In the genomic region with DNA sequence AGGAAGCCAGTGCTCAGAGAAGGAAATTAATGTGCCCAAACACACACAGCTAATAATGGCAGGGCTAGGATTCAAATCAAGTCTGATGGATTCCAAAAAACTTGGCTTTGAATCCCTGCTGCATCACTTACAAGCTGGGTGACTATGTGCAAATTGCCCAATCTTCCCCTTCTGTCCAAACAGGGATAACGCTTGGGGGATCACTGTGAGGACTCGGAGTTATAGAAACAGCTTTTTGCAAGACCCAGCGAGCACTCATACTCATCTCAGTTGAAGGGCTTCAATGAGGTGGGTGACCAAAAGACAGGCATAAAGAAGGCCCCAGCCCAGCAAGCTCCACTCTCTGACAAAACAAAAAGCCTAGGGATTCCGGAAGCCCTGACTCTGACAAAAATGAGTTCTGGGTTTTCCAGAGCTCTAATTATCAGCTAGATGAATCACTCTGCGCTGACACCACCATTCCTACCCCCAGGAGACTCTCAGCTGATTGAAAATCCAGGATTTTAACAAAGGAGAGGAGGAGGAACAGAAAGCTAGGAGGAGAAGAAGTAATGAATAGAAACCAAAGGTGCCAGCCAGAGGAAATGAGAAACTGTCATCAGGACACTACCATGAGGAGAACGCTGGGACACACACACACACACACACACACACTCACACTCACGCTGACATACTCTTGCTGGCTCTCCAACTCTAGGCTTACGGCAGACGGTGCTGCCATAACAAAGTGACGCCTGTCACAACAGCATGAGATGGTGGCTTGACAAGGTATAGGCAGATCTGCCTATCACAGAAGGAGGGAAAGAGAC, we compare ENCODE assay signal across 8 cellular contexts. TPM values are rescaled to one million over a fixed set of nuclear protein-coding genes. Genes with fewer than 3 reads are reported as not detected.
A peak's percentile ranks its signal among the peaks of the same experiment; 100 is the strongest.
DNase-seq lines count a peak whose midpoint lies in the region; ATAC-seq and TF ChIP-seq lines count a peak whose summit lies in the region.

No MANE protein-coding gene starts in this region.

- H3K9me3 ChIP-seq in iPS-18a (ENCODE audit: control insufficient read depth, low read depth, low read length), result no peaks in the 10 kb centered on the region
- H3K9me3 ChIP-seq in stomach, result no peaks in the 10 kb centered on the region

- 56 to 82% (median 70%) methylated on average over 10 of the region's 10 CpGs for WGBS in stomach, 5 donors

- no peak for DNase-seq in LNCaP clone FGC (ENCODE audit: low read depth)
- DNase-seq in amniotic epithelial cell (ENCODE audit: low read depth), result peak; percentile 87
- no peak for DNase-seq in stomach
- DNase-seq in middle frontal gyrus (ENCODE audit: extremely low spot score, low spot score), result no peak

- H3K27ac ChIP-seq in C4-2B (peak overlapping the region; percentile 92), iPS-18a (ENCODE audit: low read length) (peak overlapping the region; percentile 92), stomach (peak overlapping the region; percentile 87 to 99 (median 98))

- TF ChIP-seq EP300 in stomach (IDR thresholded peaks at IDR 0.05), result no peak

- TF ChIP-seq CTCF in C4-2B (conservative IDR thresholded peaks at IDR 0.05), result no peak
- TF ChIP-seq CTCF in LNCaP clone FGC (IDR thresholded peaks at IDR 0.05; ENCODE audit: control insufficient read depth, extremely low read depth, insufficient read depth), result no peak
- no peak for TF ChIP-seq CTCF in stomach (IDR thresholded peaks at IDR 0.05)

- H3K9ac ChIP-seq in iPS-18a (ENCODE audit: low read length), result peak overlapping the region; percentile 92

- H3K36me3 ChIP-seq in iPS-18a (ENCODE audit: control insufficient read depth, low read depth, low read length) (peaks cover 13% of the 10 kb centered on the region), stomach (peaks cover 12 to 30% (median 27%) of the 10 kb centered on the region in 4 donors)

- H3K4me1 ChIP-seq in iPS-18a (ENCODE audit: control insufficient read depth, low read depth, low read length) (peaks cover 23% of the 10 kb centered on the region), stomach (peaks cover 40 to 64% (median 50%) of the 10 kb centered on the region in 4 donors)

- H3K4me3 ChIP-seq in LNCaP clone FGC (ENCODE audit: low read depth, low read length), result peak overlapping the region; percentile 59
- peak overlapping the region; percentile 65 for H3K4me3 ChIP-seq in iPS-18a (ENCODE audit: low read length)
- H3K4me3 ChIP-seq in stomach, result peak overlapping the region; percentile 64 to 91 (median 85)

- H3K27me3 ChIP-seq in iPS-18a (ENCODE audit: control insufficient read depth, insufficient read depth, low read length) (no peaks in the 10 kb centered on the region), stomach (no peaks in the 10 kb centered on the region)

- intact Hi-C loops in stomach (cut with DNase I; ENCODE audit: low total_unique reads), result no loop called here

- ATAC-seq in GM18858 (IDR thresholded peaks at IDR 0.05; ENCODE audit: unreplicated experiment), result no peak
- ATAC-seq in HG03457 (IDR thresholded peaks at IDR 0.05; ENCODE audit: unreplicated experiment), result no peak

- no peak for TF ChIP-seq POLR2A in stomach (IDR thresholded peaks at IDR 0.05)

RNA-seq across cellular contexts. Expression of a gene that starts 1.6 kb away (rescaled TPM):
- 10 to 100 TPM; 14.0 to 57.4 (median 28.3) TPM for total RNA-seq in stomach
- polyA plus RNA-seq in stomach, result 10 to 100 TPM; 14.6 to 36.0 (median 32.1) TPM

RNA-seq across cellular contexts. Expression of a gene that starts 10.4 kb away (rescaled TPM):
- 100 to 1,000 TPM in 1 of 5 donors, 10 to 100 TPM in 3, 1 to 10 TPM in 1; 5.1 to 261 (median 42.6) TPM for total RNA-seq in stomach
- 10 to 100 TPM; 46.5 to 65.7 (median 64.8) TPM for polyA plus RNA-seq in stomach
